ENCODE assay signal across 13 cellular contexts in genomic region chr5:72487151-72487550, GRCh38. TPM values are rescaled to one million over a fixed set of nuclear protein-coding genes. Genes with fewer than 3 reads are reported as not detected.
"Had no signal": no experiment of that assay in that cellular context is flagged by ENCODE, and none has a peak within 500 bp of the region (broad histone marks: within the 10 kb centered on the region; RNA-seq: fewer than 3 reads in every experiment).

No MANE protein-coding gene starts in this region.

- DNase-seq: activated naive CD4-positive, alpha-beta T cell treated with anti-CD3 and anti-CD28 coated beads, Interleukin-2, amount 10 ng/mL, durations not matched to agents 7 days and 5 days; cortex of kidney; erythroblast; left colon; natural killer cell; occipital lobe; stimulated activated CD4-positive, alpha-beta T cell treated with anti-CD3 and anti-CD28 coated beads, Interleukin-15, amount 100 ng/mL, for 24 hours; stimulated activated CD4-positive, alpha-beta T cell treated with anti-CD3 and anti-CD28 coated beads, Interleukin-4, amount 100 ng/mL, for 24 hours; stomach; T-helper 2 cell had no signal

- ATAC-seq: left colon, natural killer cell had no signal

- H3K4me3 ChIP-seq: stomach had no signal

- H3K36me3 ChIP-seq: stomach had no signal

- H3K27ac Mint-ChIP-seq: activated naive CD4-positive, alpha-beta T cell treated with anti-CD3 and anti-CD28 coated beads, Interleukin-2, amount 10 ng/mL, durations not matched to agents 7 days and 5 days; activated T-helper 2 cell treated with anti-CD3 and anti-CD28 coated beads, Interferon-gamma antibody, Interleukin-2, Interleukin-4, amounts not matched to agents 10 μg/mL and 5 μg/mL and 100 μg/mL, durations not matched to agents 14 hours and 24 hours and 36 hours; memory B cell; natural killer cell had no signal

- H3K9me3 Mint-ChIP-seq: activated naive CD4-positive, alpha-beta T cell treated with anti-CD3 and anti-CD28 coated beads, Interleukin-2, amount 10 ng/mL, durations not matched to agents 7 days and 5 days; activated T-helper 2 cell treated with anti-CD3 and anti-CD28 coated beads, Interferon-gamma antibody, Interleukin-2, Interleukin-4, amounts not matched to agents 10 μg/mL and 5 μg/mL and 100 μg/mL, durations not matched to agents 14 hours and 24 hours and 36 hours; central memory CD8-positive, alpha-beta T cell; memory B cell; natural killer cell had no signal

- H3K9me3 ChIP-seq: stomach had no signal

- H3K4me3 Mint-ChIP-seq: activated naive CD4-positive, alpha-beta T cell treated with anti-CD3 and anti-CD28 coated beads, Interleukin-2, amount 10 ng/mL, durations not matched to agents 7 days and 5 days; central memory CD8-positive, alpha-beta T cell; memory B cell; natural killer cell had no signal

- H3K27me3 ChIP-seq: stomach had no signal

- H3K36me3 Mint-ChIP-seq: activated naive CD4-positive, alpha-beta T cell treated with anti-CD3 and anti-CD28 coated beads, Interleukin-2, amount 10 ng/mL, durations not matched to agents 7 days and 5 days; memory B cell; natural killer cell had no signal

- H3K4me1 Mint-ChIP-seq: activated naive CD4-positive, alpha-beta T cell treated with anti-CD3 and anti-CD28 coated beads, Interleukin-2, amount 10 ng/mL, durations not matched to agents 7 days and 5 days; central memory CD8-positive, alpha-beta T cell; memory B cell; natural killer cell had no signal

RNA-seq across cellular contexts. Expression of gene ZNF366, which starts 20.1 kb away (rescaled TPM):
- total RNA-seq: activated T-helper 2 cell treated with anti-CD3 and anti-CD28 coated beads, Interferon-gamma antibody, Interleukin-2, Interleukin-4, amounts not matched to agents 10 μg/mL and 5 μg/mL and 100 μg/mL, durations not matched to agents 14 hours and 24 hours and 36 hours had no signal
